In genomic region chr17:81563861-81564586, GRCh38 we compare ENCODE assay signal across 18 cellular contexts. TPM values are rescaled to one million over a fixed set of nuclear protein-coding genes. Genes with fewer than 3 reads are reported as not detected.
DNase-seq lines count a peak whose midpoint lies in the region; ATAC-seq and TF ChIP-seq lines count a peak whose summit lies in the region.
"Had no signal": no experiment of that assay in that cellular context is flagged by ENCODE, and none has a peak within 500 bp of the region (broad histone marks: within the 10 kb centered on the region; RNA-seq: fewer than 3 reads in every experiment).

No MANE protein-coding gene starts in this region.

- peak overlapping the region; percentile 99 for H3K27ac ChIP-seq in RWPE2 (ENCODE audit: poor library complexity, severe bottlenecking)
- peak overlapping the region in 1 of 4 donors; percentile 26 for H3K27ac ChIP-seq in body of pancreas
- H3K27ac ChIP-seq: ovary, vagina had no signal

- no peaks in the 10 kb centered on the region for H3K27me3 ChIP-seq in RWPE2 (ENCODE audit: insufficient read depth, poor library complexity, severe bottlenecking)
- H3K27me3 ChIP-seq in body of pancreas = no peaks in the 10 kb centered on the region
- H3K27me3 ChIP-seq: ovary, vagina had no signal

- H3K9me3 Mint-ChIP-seq in osteocyte (ENCODE audit: unreplicated experiment) = no peaks in the 10 kb centered on the region
- H3K9me3 Mint-ChIP-seq in activated T-helper 2 cell treated with anti-CD3 and anti-CD28 coated beads, Interferon-gamma antibody, Interleukin-2, Interleukin-4, amounts not matched to agents 10 μg/mL and 5 μg/mL and 100 μg/mL, durations not matched to agents 14 hours and 24 hours and 36 hours = no peaks in the 10 kb centered on the region
- H3K9me3 Mint-ChIP-seq: activated naive CD4-positive, alpha-beta T cell treated with anti-CD3 and anti-CD28 coated beads for 36 hours; effector memory CD8-positive, alpha-beta T cell had no signal

- peaks cover 36% of the 10 kb centered on the region for H3K4me1 ChIP-seq in RWPE2 (ENCODE audit: insufficient read depth, poor library complexity, severe bottlenecking)
- H3K4me1 ChIP-seq in body of pancreas = peaks cover 24% of the 10 kb centered on the region

- H3K36me3 ChIP-seq in RWPE2 (ENCODE audit: low read depth) = peaks cover 89% of the 10 kb centered on the region
- H3K36me3 ChIP-seq in body of pancreas (replicated peaks in 1 of 2; ENCODE audit: insufficient read depth in 1 of 2, low read depth in 2 of 2) = peaks cover 8 to 14% of the 10 kb centered on the region in 2 donors
- H3K36me3 ChIP-seq: ovary had no signal

- H3K27ac Mint-ChIP-seq in osteocyte (ENCODE audit: unreplicated experiment) = peak overlapping the region; percentile 94
- no peak overlapping the region for H3K27ac Mint-ChIP-seq in activated T-helper 2 cell treated with anti-CD3 and anti-CD28 coated beads, Interferon-gamma antibody, Interleukin-2, Interleukin-4, amounts not matched to agents 10 μg/mL and 5 μg/mL and 100 μg/mL, durations not matched to agents 14 hours and 24 hours and 36 hours
- H3K27ac Mint-ChIP-seq: activated naive CD4-positive, alpha-beta T cell treated with anti-CD3 and anti-CD28 coated beads for 36 hours; effector memory CD8-positive, alpha-beta T cell had no signal

- H3K4me3 Mint-ChIP-seq in osteocyte (ENCODE audit: unreplicated experiment) = peak overlapping the region; percentile 62
- H3K4me3 Mint-ChIP-seq in activated T-helper 2 cell treated with anti-CD3 and anti-CD28 coated beads, Interferon-gamma antibody, Interleukin-2, Interleukin-4, amounts not matched to agents 10 μg/mL and 5 μg/mL and 100 μg/mL, durations not matched to agents 14 hours and 24 hours and 36 hours (ENCODE audit: low read depth) = no peak overlapping the region
- H3K4me3 Mint-ChIP-seq: activated naive CD4-positive, alpha-beta T cell treated with anti-CD3 and anti-CD28 coated beads for 36 hours; effector memory CD8-positive, alpha-beta T cell had no signal

- peaks cover 81% of the 10 kb centered on the region for H3K4me1 Mint-ChIP-seq in osteocyte (ENCODE audit: unreplicated experiment)
- H3K4me1 Mint-ChIP-seq in activated T-helper 2 cell treated with anti-CD3 and anti-CD28 coated beads, Interferon-gamma antibody, Interleukin-2, Interleukin-4, amounts not matched to agents 10 μg/mL and 5 μg/mL and 100 μg/mL, durations not matched to agents 14 hours and 24 hours and 36 hours (ENCODE audit: low read depth) = no peaks in the 10 kb centered on the region

- intact Hi-C loops in body of pancreas (cut with DNase I) = no loop called here
- intact Hi-C loops in activated T-helper 2 cell treated with anti-CD3 and anti-CD28 coated beads, Interferon-gamma antibody, Interleukin-2, Interleukin-4, amounts not matched to agents 10 μg/mL and 5 μg/mL and 100 μg/mL, durations not matched to agents 14 hours and 24 hours and 36 hours (cut with micrococcal nuclease) = no loop called here

- DNase-seq in H4 (ENCODE audit: low spot score) (peak; percentile 36), RWPE2 (ENCODE audit: low spot score) (no peak), fibroblast of gingiva (ENCODE audit: low read depth) (peak; percentile 90), osteocyte (ENCODE audit: extremely low spot score, unreplicated experiment) (no peak), NCI-H510A treated with DMSO at 0.1 percent for 48 hours (lab: John Stamatoyannopoulos, UW) (no peak), body of pancreas (no peak)
- DNase-seq in activated T-helper 2 cell treated with anti-CD3 and anti-CD28 coated beads, Interferon-gamma antibody, Interleukin-2, Interleukin-4, amounts not matched to agents 10 μg/mL and 5 μg/mL and 100 μg/mL, durations not matched to agents 14 hours and 24 hours and 36 hours (ENCODE audit: low spot score) = no peak
- DNase-seq: activated naive CD4-positive, alpha-beta T cell treated with anti-CD3 and anti-CD28 coated beads for 36 hours; DMS153; effector memory CD8-positive, alpha-beta T cell; GOT3; ovary; small intestine; stimulated activated naive CD4-positive, alpha-beta T cell treated with Interleukin-2 at 50 U/mL for 16 hours had no signal

- no peak for ATAC-seq in RWPE2 (ENCODE audit: low read depth)
- no peak for ATAC-seq in body of pancreas
- no peak for ATAC-seq in HG03460 (IDR thresholded peaks at IDR 0.05; ENCODE audit: unreplicated experiment)
- ATAC-seq: activated CD4-positive, CD25-positive, alpha-beta regulatory T cell treated with anti-CD3 and anti-CD28 coated beads, Interleukin-2, amount 50 U/mL, for 24 hours; effector memory CD8-positive, alpha-beta T cell; mucosa of descending colon had no signal

- H3K36me3 Mint-ChIP-seq in osteocyte (ENCODE audit: unreplicated experiment) = peaks cover 42% of the 10 kb centered on the region
- H3K36me3 Mint-ChIP-seq in activated T-helper 2 cell treated with anti-CD3 and anti-CD28 coated beads, Interferon-gamma antibody, Interleukin-2, Interleukin-4, amounts not matched to agents 10 μg/mL and 5 μg/mL and 100 μg/mL, durations not matched to agents 14 hours and 24 hours and 36 hours (ENCODE audit: low read depth) = peaks cover 72% of the 10 kb centered on the region

- TF ChIP-seq POLR2A in body of pancreas (IDR thresholded peaks at IDR 0.05) = no peak

- no peaks in the 10 kb centered on the region for H3K9me3 ChIP-seq in RWPE2 (ENCODE audit: severe bottlenecking)
- no peaks in the 10 kb centered on the region for H3K9me3 ChIP-seq in body of pancreas
- H3K9me3 ChIP-seq: mucosa of descending colon, ovary, vagina had no signal

- H3K27me3 Mint-ChIP-seq in osteocyte (ENCODE audit: unreplicated experiment) = no peaks in the 10 kb centered on the region
- H3K27me3 Mint-ChIP-seq in activated T-helper 2 cell treated with anti-CD3 and anti-CD28 coated beads, Interferon-gamma antibody, Interleukin-2, Interleukin-4, amounts not matched to agents 10 μg/mL and 5 μg/mL and 100 μg/mL, durations not matched to agents 14 hours and 24 hours and 36 hours (ENCODE audit: low read depth) = no peaks in the 10 kb centered on the region
- H3K27me3 Mint-ChIP-seq: effector memory CD8-positive, alpha-beta T cell had no signal

- TF ChIP-seq CTCF in RWPE2 (IDR thresholded peaks at IDR 0.05; ENCODE audit: poor library complexity, severe bottlenecking) (no peak), osteocyte (IDR thresholded peaks at IDR 0.05) (no peak), body of pancreas (IDR thresholded peaks at IDR 0.05) (no peak)

- H3K4me3 ChIP-seq in RWPE2 (ENCODE audit: severe bottlenecking) (no peak overlapping the region), body of pancreas (no peak overlapping the region)
- H3K4me3 ChIP-seq: mucosa of descending colon, ovary, vagina had no signal

- WGBS in body of pancreas, 2 donors = 77 to 90% methylated on average over 10 of the region's 10 CpGs

RNA-seq across cellular contexts. Expression of gene FAAP100, which starts 11.9 kb away (rescaled TPM):
- total RNA-seq in H4 (2014; rRNA removed; shearing (Covaris generic)) = 6.6 and 7.4 TPM in 2 replicates
- total RNA-seq in osteocyte (63.0 and 64.6 TPM in 2 replicates), body of pancreas (10 to 100 TPM; 27.8 to 50.4 TPM)
- total RNA-seq in activated T-helper 2 cell treated with anti-CD3 and anti-CD28 coated beads, Interferon-gamma antibody, Interleukin-2, Interleukin-4, amounts not matched to agents 10 μg/mL and 5 μg/mL and 100 μg/mL, durations not matched to agents 14 hours and 24 hours and 36 hours = 61.6 and 64.4 TPM in 2 replicates

RNA-seq across cellular contexts. Expression of gene FSCN2, which starts 35.8 kb away (rescaled TPM):
- 0.27 TPM in 1 of 2 replicates, not detected in the other for total RNA-seq in H4 (2014; rRNA removed; shearing (Covaris generic))
- total RNA-seq in osteocyte (3.0 and 3.7 TPM in 2 replicates), body of pancreas (10 to 100 TPM in 1 of 2 donors, 1 to 10 TPM in 1; 7.0 to 13.5 TPM)
- 1.1 TPM in 2 replicates for total RNA-seq in activated T-helper 2 cell treated with anti-CD3 and anti-CD28 coated beads, Interferon-gamma antibody, Interleukin-2, Interleukin-4, amounts not matched to agents 10 μg/mL and 5 μg/mL and 100 μg/mL, durations not matched to agents 14 hours and 24 hours and 36 hours
- total RNA-seq: activated naive CD4-positive, alpha-beta T cell treated with anti-CD3 and anti-CD28 coated beads for 36 hours had no signal

RNA-seq across cellular contexts. Expression of gene ACTG1, which starts 51.4 kb away (rescaled TPM):
- total RNA-seq in H4 (2014; rRNA removed; shearing (Covaris generic)) = 1,105 and 1,576 TPM in 2 replicates
- total RNA-seq in osteocyte = 4,236 and 4,267 TPM in 2 replicates
- 1,000 to 10,000 TPM; 1,634 to 1,790 TPM for total RNA-seq in body of pancreas
- 4,152 and 4,174 TPM in 2 replicates for total RNA-seq in activated T-helper 2 cell treated with anti-CD3 and anti-CD28 coated beads, Interferon-gamma antibody, Interleukin-2, Interleukin-4, amounts not matched to agents 10 μg/mL and 5 μg/mL and 100 μg/mL, durations not matched to agents 14 hours and 24 hours and 36 hours

Comparison
In these comparisons a context has a peak if more than half of its experiments do, and no peak if none do; other contexts are left out.
1. DNase-seq: peak in H4 (single experiment) and fibroblast of gingiva (single experiment); none in RWPE2 (single experiment), osteocyte (single experiment), NCI-H510A treated with DMSO at 0.1 percent for 48 hours (single experiment), body of pancreas (0 of 4) and activated T-helper 2 cell treated with anti-CD3 and anti-CD28 coated beads, Interferon-gamma antibody, Interleukin-2, Interleukin-4, amounts not matched to agents 10 μg/mL and 5 μg/mL and 100 μg/mL, durations not matched to agents 14 hours and 24 hours and 36 hours (single experiment).